2 cellular contexts compared by ENCODE assay signal in the genomic region with DNA sequence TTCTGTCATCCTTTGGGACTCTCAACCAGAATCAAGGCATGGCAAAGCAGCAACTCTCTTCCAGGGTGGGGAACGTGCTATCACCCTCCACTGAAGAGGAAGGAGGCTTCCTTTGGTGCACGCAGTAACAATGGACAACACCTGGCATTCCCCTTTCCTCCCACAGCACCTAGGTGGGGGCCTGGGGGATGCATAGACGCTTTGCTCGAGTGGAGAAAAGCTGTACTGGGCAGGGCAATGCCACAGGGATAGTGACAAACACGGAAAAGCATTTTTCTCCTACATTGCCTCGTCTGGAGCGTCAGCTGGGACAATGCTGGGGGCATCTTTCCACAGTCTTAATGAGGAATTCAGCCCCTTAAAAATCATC.
TF ChIP-seq lines count a peak whose summit lies in the region.

No MANE protein-coding gene starts in this region.

TF ChIP-seq in SK-N-SH, 30 proteins besides CTCF, POLR2A, EP300 and RAD21 (continued from another document):
- TF ChIP-seq, protein P1, sequence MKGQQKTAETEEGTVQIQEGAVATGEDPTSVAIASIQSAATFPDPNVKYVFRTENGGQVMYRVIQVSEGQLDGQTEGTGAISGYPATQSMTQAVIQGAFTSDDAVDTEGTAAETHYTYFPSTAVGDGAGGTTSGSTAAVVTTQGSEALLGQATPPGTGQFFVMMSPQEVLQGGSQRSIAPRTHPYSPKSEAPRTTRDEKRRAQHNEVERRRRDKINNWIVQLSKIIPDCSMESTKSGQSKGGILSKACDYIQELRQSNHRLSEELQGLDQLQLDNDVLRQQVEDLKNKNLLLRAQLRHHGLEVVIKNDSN (IDR thresholded peaks at IDR 0.05; ENCODE audit: borderline replicate concordance, low read depth): no peak

TF ChIP-seq in SK-N-SH treated with all-trans-retinoic acid at 6 μM for 48 hours, 23 proteins besides CTCF, POLR2A, EP300 and RAD21:
- no peak for TF ChIP-seq TSHZ2 (CRISPR knock-in tag; IDR thresholded peaks at IDR 0.05)
- TF ChIP-seq GLIS3 (CRISPR knock-in tag; IDR thresholded peaks at IDR 0.05): no peak
- TF ChIP-seq TOX (CRISPR knock-in tag; IDR thresholded peaks at IDR 0.05; ENCODE audit: borderline replicate concordance): no peak
- no peak for TF ChIP-seq OSR1 (CRISPR knock-in tag; IDR thresholded peaks at IDR 0.05)
- TF ChIP-seq, protein P2, sequence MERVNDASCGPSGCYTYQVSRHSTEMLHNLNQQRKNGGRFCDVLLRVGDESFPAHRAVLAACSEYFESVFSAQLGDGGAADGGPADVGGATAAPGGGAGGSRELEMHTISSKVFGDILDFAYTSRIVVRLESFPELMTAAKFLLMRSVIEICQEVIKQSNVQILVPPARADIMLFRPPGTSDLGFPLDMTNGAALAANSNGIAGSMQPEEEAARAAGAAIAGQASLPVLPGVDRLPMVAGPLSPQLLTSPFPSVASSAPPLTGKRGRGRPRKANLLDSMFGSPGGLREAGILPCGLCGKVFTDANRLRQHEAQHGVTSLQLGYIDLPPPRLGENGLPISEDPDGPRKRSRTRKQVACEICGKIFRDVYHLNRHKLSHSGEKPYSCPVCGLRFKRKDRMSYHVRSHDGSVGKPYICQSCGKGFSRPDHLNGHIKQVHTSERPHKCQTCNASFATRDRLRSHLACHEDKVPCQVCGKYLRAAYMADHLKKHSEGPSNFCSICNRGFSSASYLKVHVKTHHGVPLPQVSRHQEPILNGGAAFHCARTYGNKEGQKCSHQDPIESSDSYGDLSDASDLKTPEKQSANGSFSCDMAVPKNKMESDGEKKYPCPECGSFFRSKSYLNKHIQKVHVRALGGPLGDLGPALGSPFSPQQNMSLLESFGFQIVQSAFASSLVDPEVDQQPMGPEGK (CRISPR knock-in tag; IDR thresholded peaks at IDR 0.05; ENCODE audit: borderline replicate concordance): no peak
- no peak for TF ChIP-seq CSRNP3 (CRISPR knock-in tag; IDR thresholded peaks at IDR 0.05)
- no peak for TF ChIP-seq POU6F1 (CRISPR knock-in tag; IDR thresholded peaks at IDR 0.05; ENCODE audit: borderline replicate concordance, low read depth)
- no peak for TF ChIP-seq CREB5 (CRISPR knock-in tag; IDR thresholded peaks at IDR 0.05; ENCODE audit: low read depth)
- TF ChIP-seq RARB (CRISPR knock-in tag; IDR thresholded peaks at IDR 0.05): no peak
- no peak for TF ChIP-seq ZFP3 (CRISPR knock-in tag; IDR thresholded peaks at IDR 0.05)
